In the genomic region with DNA sequence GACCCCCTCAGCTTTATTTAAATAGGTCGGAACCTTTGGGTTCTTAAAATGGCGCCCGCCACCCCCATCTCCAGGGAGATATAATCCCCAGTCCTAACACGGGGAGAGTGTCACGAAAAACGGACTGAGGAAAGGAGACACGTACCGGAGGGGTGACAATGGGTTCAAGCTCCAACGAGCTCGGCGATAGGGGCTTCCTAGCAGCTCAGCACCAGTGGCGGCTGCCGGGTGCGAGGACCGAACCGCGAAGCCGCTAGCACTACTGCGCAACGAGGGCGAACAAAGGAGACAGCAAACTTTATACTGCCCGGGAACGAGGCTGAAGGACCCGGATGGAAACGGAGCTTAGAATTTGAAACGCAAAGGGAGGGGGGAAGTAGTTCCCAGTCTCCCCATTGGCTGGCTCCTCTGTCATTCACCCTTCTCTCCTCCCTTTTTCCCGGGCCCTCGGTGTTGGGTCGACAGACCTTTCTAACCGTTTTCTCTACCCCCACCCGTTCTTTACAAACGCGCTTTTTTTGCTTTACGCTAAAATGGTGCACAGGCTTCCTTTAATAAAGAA, we compare ENCODE assay signal across 8 cellular contexts. TPM values are rescaled to one million over a fixed set of nuclear protein-coding genes. Genes with fewer than 3 reads are reported as not detected.
A peak's percentile ranks its signal among the peaks of the same experiment; 100 is the strongest.
DNase-seq lines count a peak whose midpoint lies in the region; ATAC-seq lines count a peak whose summit lies in the region.

A gene (minus strand): TSS at position 274 of the 562 bp plus-strand sequence. CDS start 1,298 bp downstream, outside the sequence.

- peaks cover 0 to 33% (median 25%) of the 10 kb centered on the region in 7 donors for H3K4me1 Mint-ChIP-seq in naive thymus-derived CD4-positive, alpha-beta T cell
- no peaks in the 10 kb centered on the region for H3K4me1 Mint-ChIP-seq in stimulated activated naive B cell treated with anti-CD40 and anti-IgM and Interleukin-4, amounts not matched to agents 10 μg/mL and 1 μg/mL and 100 μg/mL, for 72 hours

- intact Hi-C loops in naive thymus-derived CD4-positive, alpha-beta T cell (cut with micrococcal nuclease): loop anchor here (1.0 to 5.0 kb wide), 12 partner anchors 8 to 1360 kb away; a partner anchor contains a TSS

- DNase-seq in DMS79 treated with DMSO at 0.1 percent for 48 hours (lab: John Stamatoyannopoulos, UW): peak; percentile 92
- peak; percentile 96 for DNase-seq in Karpas-422
- DNase-seq in RKO (ENCODE audit: low spot score): peak; percentile 92
- DNase-seq in activated T-helper 1 cell treated with Interleukin-2 at 50 U/mL for 16 hours (ENCODE audit: low read depth): peak; percentile 75
- DNase-seq in fibroblast of gingiva (ENCODE audit: low read depth): peak; percentile 92
- DNase-seq in naive thymus-derived CD4-positive, alpha-beta T cell: peak; percentile 75 to 92 (median 89)
- peak; percentile 81 for DNase-seq in stimulated activated naive B cell treated with anti-CD40 and anti-IgM and Interleukin-4, amounts not matched to agents 10 μg/mL and 1 μg/mL and 100 μg/mL, for 72 hours

- H3K9me3 ChIP-seq in Karpas-422 (ENCODE audit: low read length): no peaks in the 10 kb centered on the region
- no peaks in the 10 kb centered on the region for H3K9me3 ChIP-seq in naive thymus-derived CD4-positive, alpha-beta T cell (ENCODE audit: control insufficient read depth in 2 of 3, low read length in 3 of 3)

- H3K4me3 ChIP-seq in Karpas-422 (ENCODE audit: low read length): peak within 1 kb of the TSS; percentile 87
- H3K4me3 ChIP-seq in naive thymus-derived CD4-positive, alpha-beta T cell (ENCODE audit: low read length): peak within 1 kb of the TSS; percentile 87

- H3K9me3 Mint-ChIP-seq in naive thymus-derived CD4-positive, alpha-beta T cell: peaks cover 0 to 3% (median 0%) of the 10 kb centered on the region in 11 donors
- H3K9me3 Mint-ChIP-seq in stimulated activated naive B cell treated with anti-CD40 and anti-IgM and Interleukin-4, amounts not matched to agents 10 μg/mL and 1 μg/mL and 100 μg/mL, for 72 hours: no peaks in the 10 kb centered on the region

- peaks cover 0 to 25% (median 17%) of the 10 kb centered on the region in 5 donors for H3K36me3 Mint-ChIP-seq in naive thymus-derived CD4-positive, alpha-beta T cell
- peaks cover 14 to 19% of the 10 kb centered on the region in 2 donors for H3K36me3 Mint-ChIP-seq in stimulated activated naive B cell treated with anti-CD40 and anti-IgM and Interleukin-4, amounts not matched to agents 10 μg/mL and 1 μg/mL and 100 μg/mL, for 72 hours

- peak within 1 kb of the TSS; percentile 92 for H3K9ac ChIP-seq in Karpas-422 (ENCODE audit: low read length)

- H3K4me3 Mint-ChIP-seq in naive thymus-derived CD4-positive, alpha-beta T cell: peak within 1 kb of the TSS; percentile 91 to 99 (median 97)
- H3K4me3 Mint-ChIP-seq in stimulated activated naive B cell treated with anti-CD40 and anti-IgM and Interleukin-4, amounts not matched to agents 10 μg/mL and 1 μg/mL and 100 μg/mL, for 72 hours: peak within 1 kb of the TSS; percentile 94 to 96

- peak within 1 kb of the TSS; percentile 87 for H3K4me2 ChIP-seq in Karpas-422 (ENCODE audit: low read depth, low read length, poor library complexity, severe bottlenecking)

- H3K79me2 ChIP-seq in Karpas-422 (ENCODE audit: low read length): peaks cover 28% of the 10 kb centered on the region

- ATAC-seq in GM21825 (IDR thresholded peaks at IDR 0.05; ENCODE audit: unreplicated experiment): peak; percentile 92
- ATAC-seq in naive thymus-derived CD4-positive, alpha-beta T cell: peak; percentile 94
- ATAC-seq in stimulated activated naive B cell treated with anti-CD40 and anti-IgM and Interleukin-4, amounts not matched to agents 10 μg/mL and 1 μg/mL and 100 μg/mL, for 72 hours (replicated peaks): peak; percentile 93 to 96

- H3K9me2 ChIP-seq in Karpas-422 (replicated peaks; ENCODE audit: insufficient read depth, low read length): no peaks in the 10 kb centered on the region

- CTCF ChIA-PET in naive thymus-derived CD4-positive, alpha-beta T cell (lab: Charles Lee): interaction anchor here (0.7 kb wide), 2 partner anchors 44 to 83 kb away, joined by 3 read pairs; no protein-coding TSS in a partner anchor

- H4K20me1 ChIP-seq in Karpas-422 (ENCODE audit: insufficient read depth, low read depth, low read length): peaks cover 5% of the 10 kb centered on the region; the same call in 1 of the 2 replicates

- peak within 1 kb of the TSS; percentile 89 for H3K27ac ChIP-seq in Karpas-422 (ENCODE audit: low read length)
- H3K27ac ChIP-seq in naive thymus-derived CD4-positive, alpha-beta T cell (ENCODE audit: low read depth, low read length): peak within 1 kb of the TSS; percentile 95

- H3K36me3 ChIP-seq in Karpas-422 (ENCODE audit: insufficient read depth, low read length): peaks cover 26% of the 10 kb centered on the region
- peaks cover 0 to 31% (median 0%) of the 10 kb centered on the region in 3 experiments for H3K36me3 ChIP-seq in naive thymus-derived CD4-positive, alpha-beta T cell (ENCODE audit: control insufficient read depth in 2 of 3, insufficient read depth in 3 of 3, low read length in 3 of 3)

- H3K27me3 Mint-ChIP-seq in naive thymus-derived CD4-positive, alpha-beta T cell: no peaks in the 10 kb centered on the region
- no peaks in the 10 kb centered on the region for H3K27me3 Mint-ChIP-seq in stimulated activated naive B cell treated with anti-CD40 and anti-IgM and Interleukin-4, amounts not matched to agents 10 μg/mL and 1 μg/mL and 100 μg/mL, for 72 hours

- POLR2A ChIA-PET in naive thymus-derived CD4-positive, alpha-beta T cell (lab: Charles Lee): interaction anchor here (0.7 to 3.4 kb wide), 29 partner anchors 9 to 1809 kb away, joined by 3 to 46 read pairs (median 4); a partner anchor contains a TSS

- H3K27me3 ChIP-seq in Karpas-422 (ENCODE audit: low read length): no peaks in the 10 kb centered on the region
- no peaks in the 10 kb centered on the region for H3K27me3 ChIP-seq in naive thymus-derived CD4-positive, alpha-beta T cell (ENCODE audit: control insufficient read depth in 2 of 2, insufficient read depth in 2 of 2, low read length in 2 of 2)

- peak within 1 kb of the TSS; percentile 96 to 100 (median 99) for H3K27ac Mint-ChIP-seq in naive thymus-derived CD4-positive, alpha-beta T cell
- H3K27ac Mint-ChIP-seq in stimulated activated naive B cell treated with anti-CD40 and anti-IgM and Interleukin-4, amounts not matched to agents 10 μg/mL and 1 μg/mL and 100 μg/mL, for 72 hours: peak within 1 kb of the TSS; percentile 100

- no peak within 1 kb of the TSS; the same call in 1 of the 2 replicates for H2AFZ ChIP-seq in Karpas-422 (ENCODE audit: low read length)

- peaks cover 12% of the 10 kb centered on the region for H3K4me1 ChIP-seq in Karpas-422 (ENCODE audit: low read length)
- H3K4me1 ChIP-seq in naive thymus-derived CD4-positive, alpha-beta T cell (ENCODE audit: control insufficient read depth in 2 of 2, insufficient read depth in 2 of 2, low read length in 2 of 2): peaks cover 4 to 9% of the 10 kb centered on the region in 2 donors

RNA-seq across cellular contexts. Expression of the gene that starts here (rescaled TPM):
- total RNA-seq in Karpas-422 (2014; rRNA removed; shearing (Covaris generic); ENCODE audit: low replicate concordance): 186 and 263 TPM in 2 replicates
- 100 to 1,000 TPM; 204 to 263 (median 259) TPM for total RNA-seq in naive thymus-derived CD4-positive, alpha-beta T cell
- 100 to 1,000 TPM; 194 to 217 TPM for polyA plus RNA-seq in naive thymus-derived CD4-positive, alpha-beta T cell

Comparison
In these comparisons a context has a peak if more than half of its experiments do, and no peak if none do; other contexts are left out.
1. Peak in every context shown above with its lines: DNase-seq, ATAC-seq, H3K4me3 ChIP-seq and H3K27ac ChIP-seq.